In genomic region chr15:68307131-68307928, GRCh38 we compare ENCODE assay signal across 13 cellular contexts. TPM values are rescaled to one million over a fixed set of nuclear protein-coding genes. Genes with fewer than 3 reads are reported as not detected.
DNase-seq lines count a peak whose midpoint lies in the region; ATAC-seq and TF ChIP-seq lines count a peak whose summit lies in the region.
"Had no signal": no experiment of that assay in that cellular context is flagged by ENCODE, and none has a peak within 500 bp of the region (broad histone marks: within the 10 kb centered on the region; RNA-seq: fewer than 3 reads in every experiment).

No MANE protein-coding gene starts in this region.

- intact Hi-C loops in IMR-90 (cut with micrococcal nuclease) (loop anchor here (2.0 to 10.0 kb wide), 4 partner anchors 125 to 617 kb away; partner anchors contain the start of gene ITGA11), spleen (cut with DNase I; ENCODE audit: low total_unique reads) (loop anchor here (5.0 to 10.0 kb wide), 2 partner anchors 53 to 75 kb away; no protein-coding TSS in a partner anchor)
- intact Hi-C loops in dendritic cell treated with granulocyte-macrophage colony-stimulating factor and Interleukin-4, amounts not matched to agents 40 ng/mL and 50 ng/mL, for 4 days (cut with micrococcal nuclease) = loop anchor here (5.0 to 10.0 kb wide), 2 partner anchors 247 to 365 kb away; no protein-coding TSS in a partner anchor

- CTCF ChIA-PET in IMR-90 (lab: Yijun Ruan, JAX) = interaction anchor here (0.6 to 1.7 kb wide), 9 partner anchors 10 to 618 kb away, joined by 3 to 9 read pairs (median 3); no protein-coding TSS in a partner anchor

- peak overlapping the region; percentile 65 for H3K4ac ChIP-seq in IMR-90 (ENCODE audit: low read depth, low read length)

- H2BK120ac ChIP-seq in IMR-90 (ENCODE audit: low read depth, low read length) = peak overlapping the region; percentile 88

- no peak overlapping the region for H2AFZ ChIP-seq in IMR-90 (replicated peaks; ENCODE audit: low read length, poor library complexity)

- H3K36me3 ChIP-seq in IMR-90 (ENCODE audit: control insufficient read depth, insufficient read depth, low read length) (peaks cover 6% of the 10 kb centered on the region; the same call in 1 of the 2 replicates), spleen (no peaks in the 10 kb centered on the region)
- H3K36me3 ChIP-seq: pancreas had no signal

- H4K91ac ChIP-seq in IMR-90 (ENCODE audit: insufficient read depth, low read depth, low read length) = peak overlapping the region; percentile 86

- H3K27ac ChIP-seq in IMR-90 (ENCODE audit: insufficient read depth, low read length) (no peak overlapping the region), spleen (no peak overlapping the region)
- H3K27ac ChIP-seq: pancreas, SK-N-MC had no signal

- H2AK5ac ChIP-seq in IMR-90 (ENCODE audit: low read depth, low read length) = peak overlapping the region; percentile 80; the same call in 1 of the 2 replicates

- dilution Hi-C loops in IMR-90 (cut with HindIII; ENCODE audit: low sequenced_read_pairs, unreplicated experiment) = no loop called here

- TF ChIP-seq CTCF in GM13976 (IDR thresholded peaks at IDR 0.05; ENCODE audit: borderline replicate concordance, control extremely low read depth, extremely low read depth, insufficient read depth, missing control alignments) (no peak), IMR-90 (conservative IDR thresholded peaks at IDR 0.05; ENCODE audit: low read depth, low read length) (no peak), spleen (IDR thresholded peaks at IDR 0.05 in 8 of 11, conservative IDR thresholded peaks at IDR 0.05 in 3 of 11) (no peak)

- H3K4me1 Mint-ChIP-seq in dendritic cell treated with granulocyte-macrophage colony-stimulating factor and Interleukin-4, amounts not matched to agents 40 ng/mL and 50 ng/mL, for 4 days (ENCODE audit: low read depth) = peaks cover 59% of the 10 kb centered on the region
- peaks cover 10% of the 10 kb centered on the region for H3K4me1 Mint-ChIP-seq in activated T-helper 17 cell treated with anti-CD3 and anti-CD28 coated beads, Interleukin-2, amount 50 U/mL, for 72 hours

- no peak for ATAC-seq in IMR-90 (ENCODE audit: low read depth)
- no peak for ATAC-seq in activated T-helper 17 cell treated with anti-CD3 and anti-CD28 coated beads, Interleukin-2, amount 50 U/mL, for 72 hours (replicated peaks)

- WGBS in IMR-90 (ENCODE audit: extremely low coverage in 2 of 2, insufficient read length in 1 of 2), 2 experiments = 88% methylated on average over 6 of the region's 14 CpGs; no CpG with 5 or more reads in 1 of the 2 experiments
- WGBS in spleen, 5 donors = 76 to 82% (median 78%) methylated on average over 14 of the region's 14 CpGs

- DNase-seq in GM13976 (ENCODE audit: low spot score) = peak; percentile 26
- DNase-seq in IMR-90 = no peak
- peak; percentile 49 for DNase-seq in spleen
- no peak for DNase-seq in activated naive CD4-positive, alpha-beta T cell treated with anti-CD3 and anti-CD28 coated beads, Interleukin-2, amount 50 U/mL, for 16 hours
- DNase-seq in activated gamma-delta T cell (lab: John Stamatoyannopoulos, UW) = no peak

- H3K23ac ChIP-seq in IMR-90 (ENCODE audit: low read depth, low read length) = no peak overlapping the region

- H3K9me3 ChIP-seq in IMR-90 (ENCODE audit: control insufficient read depth, insufficient read depth, low read length) (peaks cover 2% of the 10 kb centered on the region; the same call in 1 of the 2 replicates), spleen (no peaks in the 10 kb centered on the region)
- H3K9me3 ChIP-seq: pancreas had no signal

- BruUV-seq in IMR-90 (replicated peaks; lab: Mats Ljungman, UMichigan) = no TSS peak

- peak overlapping the region; percentile 23; the same call in 1 of the 2 replicates for H3K9ac ChIP-seq in IMR-90 (ENCODE audit: low read depth, low read length)

- H3K27ac Mint-ChIP-seq in dendritic cell treated with granulocyte-macrophage colony-stimulating factor and Interleukin-4, amounts not matched to agents 40 ng/mL and 50 ng/mL, for 4 days = peak overlapping the region; percentile 12
- H3K27ac Mint-ChIP-seq in activated T-helper 17 cell treated with anti-CD3 and anti-CD28 coated beads, Interleukin-2, amount 50 U/mL, for 72 hours = no peak overlapping the region
- H3K27ac Mint-ChIP-seq: activated CD4-positive, alpha-beta T cell treated with anti-CD3 and anti-CD28 coated beads, Interleukin-2, amount 10 ng/mL, durations not matched to agents 24 days and 14 days; activated T-cell treated with anti-CD3 and anti-CD28 coated beads, Interleukin-2, amount 50 U/mL, for 72 hours; B cell had no signal

- H4K5ac ChIP-seq in IMR-90 (ENCODE audit: low read depth, low read length) = peak overlapping the region; percentile 68

- H3K4me1 ChIP-seq in IMR-90 (ENCODE audit: control insufficient read depth, insufficient read depth, low read length) (peaks cover 17% of the 10 kb centered on the region), spleen (peaks cover 0 to 15% (median 11%) of the 10 kb centered on the region in 6 donors)

- no peak overlapping the region for H2BK5ac ChIP-seq in IMR-90 (ENCODE audit: low read depth, low read length, poor library complexity, severe bottlenecking)

- peak overlapping the region; percentile 78; the same call in 1 of the 2 replicates for H3K18ac ChIP-seq in IMR-90 (ENCODE audit: low read depth, low read length)

- H3K4me3 ChIP-seq in IMR-90 (ENCODE audit: insufficient read depth, low read depth, low read length) (no peak overlapping the region), spleen (no peak overlapping the region)
- H3K4me3 ChIP-seq: pancreas, SK-N-MC had no signal

- 0 out of 2 replicates have a peak, but pooled peaks cover 3% of the 10 kb centered on the region for H3K9me1 ChIP-seq in IMR-90 (ENCODE audit: insufficient read depth, low read length)

- no peak for TF ChIP-seq POLR2A in IMR-90 (IDR thresholded peaks at IDR 0.05; ENCODE audit: low read depth, low read length)
- no peak for TF ChIP-seq POLR2A in spleen (IDR thresholded peaks at IDR 0.05)

- H3K79me1 ChIP-seq in IMR-90 (ENCODE audit: low read depth in 1 of 2, low read length in 2 of 2) = no peaks in the 10 kb centered on the region

- no peaks in the 10 kb centered on the region for H4K20me1 ChIP-seq in IMR-90 (ENCODE audit: insufficient read depth, low read length)

- H2AK9ac ChIP-seq in IMR-90 (replicated peaks; ENCODE audit: low read depth, low read length, poor library complexity) = no peak overlapping the region

- no peaks in the 10 kb centered on the region for H3K27me3 ChIP-seq in IMR-90 (ENCODE audit: control insufficient read depth, insufficient read depth, low read length)
- H3K27me3 ChIP-seq in spleen (replicated peaks in 1 of 7) = peaks cover 0 to 6% (median 0%) of the 10 kb centered on the region in 7 donors
- H3K27me3 ChIP-seq: foreskin keratinocyte, pancreas had no signal

- H3K36me3 Mint-ChIP-seq in dendritic cell treated with granulocyte-macrophage colony-stimulating factor and Interleukin-4, amounts not matched to agents 40 ng/mL and 50 ng/mL, for 4 days (ENCODE audit: low read depth) = peaks cover 55% of the 10 kb centered on the region
- H3K36me3 Mint-ChIP-seq in activated T-helper 17 cell treated with anti-CD3 and anti-CD28 coated beads, Interleukin-2, amount 50 U/mL, for 72 hours (ENCODE audit: low read depth) = no peaks in the 10 kb centered on the region

- H2BK20ac ChIP-seq in IMR-90 (ENCODE audit: low read depth, low read length) = peak overlapping the region; percentile 81; the same call in 1 of the 2 replicates

- H2BK15ac ChIP-seq in IMR-90 (ENCODE audit: low read depth, low read length) = peak overlapping the region; percentile 80; the same call in 1 of the 3 replicates

- no peak overlapping the region for H3K14ac ChIP-seq in IMR-90 (replicated peaks; ENCODE audit: low read depth, low read length)

- in situ Hi-C loops in GM13976 (cut with MboI; ENCODE audit: low sequenced_read_pairs, unreplicated experiment) (loop anchor here (25.0 kb wide), 1 partner anchor 230 kb away; no protein-coding TSS in a partner anchor), IMR-90 (cut with MboI; ENCODE audit: low sequenced_read_pairs) (loop anchor here (5.0 to 10.0 kb wide), 2 partner anchors 365 to 567 kb away; no protein-coding TSS in a partner anchor)

- no peaks in the 10 kb centered on the region for H3K27me3 Mint-ChIP-seq in dendritic cell treated with granulocyte-macrophage colony-stimulating factor and Interleukin-4, amounts not matched to agents 40 ng/mL and 50 ng/mL, for 4 days
- no peaks in the 10 kb centered on the region for H3K27me3 Mint-ChIP-seq in activated T-helper 17 cell treated with anti-CD3 and anti-CD28 coated beads, Interleukin-2, amount 50 U/mL, for 72 hours

- no peak overlapping the region for H3K56ac ChIP-seq in IMR-90 (ENCODE audit: extremely low read depth, insufficient read depth, low read length)

- H3K9me3 Mint-ChIP-seq in dendritic cell treated with granulocyte-macrophage colony-stimulating factor and Interleukin-4, amounts not matched to agents 40 ng/mL and 50 ng/mL, for 4 days = no peaks in the 10 kb centered on the region
- H3K9me3 Mint-ChIP-seq in activated T-helper 17 cell treated with anti-CD3 and anti-CD28 coated beads, Interleukin-2, amount 50 U/mL, for 72 hours = no peaks in the 10 kb centered on the region
- H3K9me3 Mint-ChIP-seq: activated CD4-positive, alpha-beta T cell treated with anti-CD3 and anti-CD28 coated beads, Interleukin-2, amount 10 ng/mL, durations not matched to agents 24 days and 14 days; activated T-cell treated with anti-CD3 and anti-CD28 coated beads, Interleukin-2, amount 50 U/mL, for 72 hours had no signal

- peak overlapping the region in 1 of 2 experiments; percentile 43; a peak in 1 of 4 replicates for H4K8ac ChIP-seq in IMR-90 (ENCODE audit: low read depth in 2 of 2, low read length in 2 of 2)

- POLR2A ChIA-PET in IMR-90 (lab: Charles Lee; ENCODE audit: unreplicated experiment) = no interaction called here

- no peak overlapping the region for H3K4me3 Mint-ChIP-seq in dendritic cell treated with granulocyte-macrophage colony-stimulating factor and Interleukin-4, amounts not matched to agents 40 ng/mL and 50 ng/mL, for 4 days
- H3K4me3 Mint-ChIP-seq in activated T-helper 17 cell treated with anti-CD3 and anti-CD28 coated beads, Interleukin-2, amount 50 U/mL, for 72 hours = no peak overlapping the region

- no peak overlapping the region for H3K4me2 ChIP-seq in IMR-90 (ENCODE audit: low read depth, low read length)

- TF ChIP-seq RAD21 in IMR-90 (IDR thresholded peaks at IDR 0.05; ENCODE audit: low read length) = no peak

TF ChIP-seq in IMR-90, 13 proteins besides CTCF, POLR2A, EP300 and RAD21 (continues in another document):
- TF ChIP-seq CEBPB (IDR thresholded peaks at IDR 0.05; ENCODE audit: low read depth, low read length) (no peak), CHD1 (IDR thresholded peaks at IDR 0.05; ENCODE audit: low read depth, low read length) (no peak), FOS (IDR thresholded peaks at IDR 0.05; ENCODE audit: low read depth, low read length) (no peak)

RNA-seq across cellular contexts. Expression of gene FEM1B, which starts 29.8 kb away (rescaled TPM):
- total RNA-seq in IMR-90 (2012; rRNA removed) = 47.2 and 51.4 TPM in 2 replicates
- polyA plus RNA-seq in IMR-90 (2012; rRNA removed) = 16.2 and 16.9 TPM in 2 replicates
- polyA plus RNA-seq in IMR-90 (2012; cell fraction: cytosol; rRNA removed) = 3.0 and 4.1 TPM in 2 replicates
- polyA plus RNA-seq in IMR-90 (2012; cell fraction: nucleus; rRNA removed; ENCODE audit: low replicate concordance) = 3.5 and 17.2 TPM in 2 replicates
- total RNA-seq in spleen = 10 to 100 TPM; 43.5 to 63.5 (median 45.6) TPM
- polyA plus RNA-seq in spleen = 10 to 100 TPM in 1 of 3 donors, 1 to 10 TPM in 2; 6.2 to 10.4 (median 7.5) TPM
- total RNA-seq in activated T-helper 17 cell treated with anti-CD3 and anti-CD28 coated beads, Interleukin-2, amount 50 U/mL, for 72 hours = 10 to 100 TPM; 35.1 to 43.6 TPM

Comparison
In these comparisons a context has a peak if more than half of its experiments do, and no peak if none do; other contexts are left out.
1. DNase-seq: peak in GM13976 (single experiment) and spleen (single experiment); none in IMR-90 (single experiment), activated naive CD4-positive, alpha-beta T cell treated with anti-CD3 and anti-CD28 coated beads, Interleukin-2, amount 50 U/mL, for 16 hours (single experiment) and activated gamma-delta T cell (single experiment).